ENCODE assay signal across 9 cellular contexts in the genomic region with DNA sequence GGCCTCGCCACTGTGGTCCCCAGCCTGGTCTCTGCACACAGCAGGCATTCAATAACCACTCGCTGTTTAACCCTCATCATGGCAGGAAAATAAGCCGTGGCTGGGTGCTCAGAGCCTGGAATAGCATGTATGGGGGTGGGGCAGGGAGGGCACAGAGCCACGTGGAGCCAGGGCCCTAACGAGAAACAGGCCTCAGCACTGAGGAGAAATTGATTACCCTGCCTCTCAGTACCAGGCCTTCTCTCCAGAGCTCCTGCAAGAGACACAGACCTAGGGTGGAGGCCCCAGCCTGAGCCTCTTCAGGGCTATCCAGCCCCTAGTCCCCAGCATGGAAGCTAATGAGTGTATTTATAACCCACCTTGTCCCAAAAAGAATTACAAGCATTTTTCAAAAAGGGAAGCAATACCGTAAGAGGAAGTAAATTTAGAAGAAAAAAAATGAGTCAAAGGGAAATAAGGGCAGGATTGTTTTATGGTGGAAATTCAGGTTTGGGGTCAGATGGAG.
A peak's percentile ranks its signal among the peaks of the same experiment; 100 is the strongest.
DNase-seq lines count a peak whose midpoint lies in the region; ATAC-seq and TF ChIP-seq lines count a peak whose summit lies in the region.
"Had no signal": no experiment of that assay in that cellular context is flagged by ENCODE, and none has a peak within 500 bp of the region (broad histone marks: within the 10 kb centered on the region; RNA-seq: fewer than 3 reads in every experiment).

No MANE protein-coding gene starts in this region.

- H3K9me3 ChIP-seq in left lung = no peaks in the 10 kb centered on the region

- H3K4me3 ChIP-seq in left lung = no peak overlapping the region

- no peak for TF ChIP-seq CTCF in left lung (IDR thresholded peaks at IDR 0.05)

- intact Hi-C loops in left lung (cut with DNase I) = no loop called here

- peaks cover 0 to 18% of the 10 kb centered on the region in 2 donors for H3K4me1 ChIP-seq in left lung

- ATAC-seq in GM21717 (IDR thresholded peaks at IDR 0.05; ENCODE audit: unreplicated experiment) (peak; percentile 22), left lung (peak; percentile 23)

- H3K27ac ChIP-seq in left lung = peak overlapping the region; percentile 33 to 83
- H3K27ac ChIP-seq: C4-2B had no signal

- H3K36me3 ChIP-seq in left lung = no peaks in the 10 kb centered on the region

- DNase-seq in AML-193 (lab: John Stamatoyannopoulos, UW) = peak; percentile 42 to 64
- peak; percentile 89 for DNase-seq in MV-4-11 (lab: John Stamatoyannopoulos, UW)
- DNase-seq in left lung = no peak
- DNase-seq in DMS53 (lab: John Stamatoyannopoulos, UW) = no peak
- DNase-seq in cerebellum (ENCODE audit: low spot score) = no peak
- no peak for DNase-seq in retina
- no peak for DNase-seq in NCI-H345 (lab: John Stamatoyannopoulos, UW)

- no peaks in the 10 kb centered on the region for H3K27me3 ChIP-seq in left lung

Comparison
In these comparisons a context has a peak if more than half of its experiments do, and no peak if none do; other contexts are left out.
1. DNase-seq: peak in AML-193 (2 of 2) and MV-4-11 (single experiment); none in left lung (0 of 2), DMS53 (single experiment), cerebellum (single experiment), retina (single experiment) and NCI-H345 (single experiment).